Comparison of ENCODE assay signal across 23 cellular contexts in the genomic region with DNA sequence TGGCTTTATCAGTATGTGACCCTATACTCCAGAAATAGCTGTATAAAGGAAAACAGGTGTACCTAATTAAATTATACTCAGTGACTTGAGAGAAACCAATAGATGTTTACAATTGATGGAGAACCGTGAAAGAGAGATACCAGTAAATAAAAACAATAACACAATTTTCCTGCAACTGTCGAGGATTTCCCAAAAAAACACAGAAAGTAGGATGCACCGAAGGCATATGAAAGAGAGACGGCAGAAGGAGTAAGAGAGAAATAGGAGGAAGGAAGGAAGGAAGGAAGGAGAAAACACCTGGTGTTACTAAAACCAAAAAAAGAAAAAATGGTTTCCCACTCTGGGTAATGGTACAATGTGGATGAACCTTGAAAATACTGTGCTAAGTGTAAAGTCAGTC.
"Had no signal": no experiment of that assay in that cellular context is flagged by ENCODE, and none has a peak within 500 bp of the region (broad histone marks: within the 10 kb centered on the region; RNA-seq: fewer than 3 reads in every experiment).

No MANE protein-coding gene starts in this region.

- DNase-seq: dermis blood vessel endothelial cell; dorsolateral prefrontal cortex; effector CD4-positive, alpha-beta T cell; effector memory CD4-positive, alpha-beta T cell; esophagus squamous epithelium; foreskin keratinocyte; heart left ventricle; hypothalamus; immature natural killer cell; islet precursor cell; kidney; kidney glomerular epithelial cell; left lung; left ventricle myocardium superior; lower lobe of right lung; mesenchymal stem cell; mucosa of descending colon; naive B cell had no signal

- ATAC-seq: esophagus mucosa, foreskin keratinocyte, gastroesophageal sphincter, heart left ventricle, left lung, left ventricle myocardium superior, lower lobe of right lung, mucosa of descending colon had no signal

- H3K27ac ChIP-seq: coronary artery, dorsolateral prefrontal cortex, esophagus squamous epithelium, foreskin keratinocyte, gastroesophageal sphincter, heart left ventricle, hepatocyte, left lung, lower lobe of right lung had no signal

- H3K4me1 Mint-ChIP-seq: immature natural killer cell, mesothelial cell of epicardium, naive B cell had no signal

- H3K4me3 ChIP-seq: coronary artery, dorsolateral prefrontal cortex, esophagus squamous epithelium, gastroesophageal sphincter, heart left ventricle, hepatocyte, left lung, lower lobe of right lung, mucosa of descending colon had no signal

- H3K27me3 ChIP-seq: foreskin keratinocyte, heart left ventricle, hepatocyte, left lung had no signal

- H3K27ac Mint-ChIP-seq: immature natural killer cell, mesothelial cell of epicardium had no signal

- H3K4me3 Mint-ChIP-seq: immature natural killer cell, mesothelial cell of epicardium, naive B cell had no signal

- H3K4me1 ChIP-seq: esophagus squamous epithelium, foreskin keratinocyte, gastroesophageal sphincter, heart left ventricle, left lung, lower lobe of right lung had no signal
